ENCODE assay signal across 8 cellular contexts in the genomic region with DNA sequence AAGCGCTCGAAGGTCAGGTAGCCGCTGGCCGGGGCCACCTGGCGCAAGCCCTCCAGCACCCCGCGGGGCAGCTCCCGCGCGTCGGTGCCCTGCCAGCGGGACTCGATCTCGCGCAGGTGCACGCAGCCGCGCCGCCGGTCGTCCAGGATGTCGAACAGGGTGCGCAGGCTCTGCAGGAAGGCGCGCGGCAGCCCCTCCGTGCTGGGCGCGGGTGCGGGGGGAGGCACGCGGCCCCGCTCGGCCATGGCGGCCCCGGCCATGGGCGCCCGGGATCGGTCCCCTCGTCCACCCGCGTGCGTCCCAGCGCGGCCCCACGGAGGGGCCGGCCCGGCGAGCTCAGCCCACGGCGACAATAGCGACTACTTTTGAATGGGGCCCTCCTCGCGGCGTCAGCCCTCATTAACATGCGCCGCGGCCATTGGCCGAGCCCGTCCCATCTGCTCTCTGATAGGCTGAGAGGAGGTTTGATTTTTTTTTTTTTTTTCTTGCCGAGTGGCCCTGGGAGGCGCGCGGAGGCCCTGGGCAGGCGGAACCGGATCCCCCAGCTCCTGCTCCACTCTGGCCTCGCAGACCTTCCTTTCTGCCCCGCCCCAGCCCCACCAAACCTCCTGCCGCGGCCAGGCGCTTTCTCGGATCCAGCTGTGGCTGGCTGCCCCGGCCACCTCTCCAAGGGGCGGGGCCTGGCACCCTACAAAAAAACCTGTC. TPM values are rescaled to one million over a fixed set of nuclear protein-coding genes. Genes with fewer than 3 reads are reported as not detected.
DNase-seq lines count a peak whose midpoint lies in the region; ATAC-seq and TF ChIP-seq lines count a peak whose summit lies in the region.

A gene with protein sequence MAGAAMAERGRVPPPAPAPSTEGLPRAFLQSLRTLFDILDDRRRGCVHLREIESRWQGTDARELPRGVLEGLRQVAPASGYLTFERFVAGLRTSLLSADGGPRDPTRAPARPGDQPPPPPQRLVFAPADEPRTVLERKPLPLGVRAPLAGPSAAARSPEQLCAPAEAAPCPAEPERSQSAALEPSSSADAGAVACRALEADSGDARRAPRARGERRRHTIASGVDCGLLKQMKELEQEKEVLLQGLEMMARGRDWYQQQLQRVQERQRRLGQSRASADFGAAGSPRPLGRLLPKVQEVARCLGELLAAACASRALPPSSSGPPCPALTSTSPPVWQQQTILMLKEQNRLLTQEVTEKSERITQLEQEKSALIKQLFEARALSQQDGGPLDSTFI (minus strand): TSS at position 357 of the 705 bp plus-strand sequence. CDS start 97 bp downstream, at position 260.

- intact Hi-C loops in OCI-LY7 (cut with micrococcal nuclease; ENCODE audit: unreplicated experiment), result loop anchor here (1.0 kb wide), 1 partner anchor 16 kb away; a partner anchor contains a TSS

- DNase-seq in COR-L47 (lab: John Stamatoyannopoulos, UW) (peak; percentile 93), OCI-LY7 (ENCODE audit: low spot score) (peak; percentile 95), epidermal melanocyte (ENCODE audit: insufficient read length, low spot score) (peak; percentile 89)
- DNase-seq in activated CD8-positive, alpha-beta memory T cell treated with anti-CD3 and anti-CD28 coated beads, Interleukin-2, amount 50 U/mL, for 4 hours, result peak; percentile 78
- DNase-seq in stimulated activated CD8-positive, alpha-beta memory T cell treated with anti-CD3 and anti-CD28 coated beads, Interleukin-4, amount 100 ng/mL, for 24 hours (ENCODE audit: low read depth), result peak; percentile 74

- BruUV-seq in OCI-LY7 (replicated peaks; lab: Mats Ljungman, UMichigan), result TSS peak; percentile 79

- ATAC-seq in GM21447 (IDR thresholded peaks at IDR 0.05; ENCODE audit: unreplicated experiment), result peak; percentile 76

- peak within 1 kb of the TSS; percentile 77 to 96 (median 93) for H3K27ac Mint-ChIP-seq in IgD-negative memory B cell

- H3K4me3 Mint-ChIP-seq in IgD-negative memory B cell, result peak within 1 kb of the TSS; percentile 76 to 92 (median 85)

- no peaks in the 10 kb centered on the region for H3K9me2 ChIP-seq in OCI-LY7 (ENCODE audit: insufficient read depth, low read length)

- H3K4me3 ChIP-seq in OCI-LY7 (ENCODE audit: low read depth, low read length, poor library complexity, severe bottlenecking) (peak within 1 kb of the TSS; percentile 75), mononuclear cell (ENCODE audit: low read length) (peak within 1 kb of the TSS; percentile 36)

- H3K4me2 ChIP-seq in OCI-LY7 (ENCODE audit: low read length), result peak within 1 kb of the TSS; percentile 86

- CTCF ChIA-PET in OCI-LY7 (lab: Charles Lee; ENCODE audit: unreplicated experiment), result interaction anchor here (0.7 kb wide), 1 partner anchor 59 kb away, joined by 3 read pairs; no protein-coding TSS in a partner anchor

- no peaks in the 10 kb centered on the region for H3K9me3 Mint-ChIP-seq in IgD-negative memory B cell

- POLR2A ChIA-PET in OCI-LY7 (lab: Charles Lee), result interaction anchor here (0.5 to 3.1 kb wide), 12 partner anchors 14 to 251 kb away, joined by 3 to 13 read pairs (median 4); a partner anchor contains a TSS

- 0 out of 2 replicates have a peak, but pooled peaks cover 2% of the 10 kb centered on the region for H3K36me3 ChIP-seq in OCI-LY7 (ENCODE audit: insufficient read depth, low read length)

- no peak for TF ChIP-seq CTCF in OCI-LY7 (conservative IDR thresholded peaks at IDR 0.05; ENCODE audit: low read length)

- no peaks in the 10 kb centered on the region for H3K27me3 Mint-ChIP-seq in IgD-negative memory B cell

- peaks cover 14% of the 10 kb centered on the region; the same call in 1 of the 2 replicates for H3K79me2 ChIP-seq in OCI-LY7 (ENCODE audit: insufficient read depth, low read depth, low read length)

- no peaks in the 10 kb centered on the region for H3K9me3 ChIP-seq in OCI-LY7 (ENCODE audit: low read length)
- no peaks in the 10 kb centered on the region for H3K9me3 ChIP-seq in mononuclear cell (ENCODE audit: low read depth, low read length)

- H3K4me1 Mint-ChIP-seq in IgD-negative memory B cell, result peaks cover 16 to 17% (median 17%) of the 10 kb centered on the region in 3 donors

- H3K27me3 ChIP-seq in mononuclear cell (ENCODE audit: insufficient read depth, low read length), result no peaks in the 10 kb centered on the region

- peak within 1 kb of the TSS; percentile 57 for H3K27ac ChIP-seq in OCI-LY7 (ENCODE audit: low read depth, low read length, poor library complexity, severe bottlenecking)

- H4K20me1 ChIP-seq in OCI-LY7 (ENCODE audit: insufficient read depth, low read length), result no peaks in the 10 kb centered on the region

- peak within 1 kb of the TSS; percentile 63; the same call in 1 of the 2 replicates for H2AFZ ChIP-seq in OCI-LY7 (ENCODE audit: low read length)

- peaks cover 29% of the 10 kb centered on the region for H3K4me1 ChIP-seq in OCI-LY7 (ENCODE audit: insufficient read depth, low read length, poor library complexity, severe bottlenecking)
- H3K4me1 ChIP-seq in mononuclear cell (ENCODE audit: insufficient read depth, low read length), result peaks cover 79% of the 10 kb centered on the region

- H3K36me3 Mint-ChIP-seq in IgD-negative memory B cell, result no peaks in the 10 kb centered on the region

RNA-seq across cellular contexts. Expression of the gene that starts here (rescaled TPM):
- 0.38 TPM for polyA plus RNA-seq in IgD-negative memory B cell
- 65.9 and 74.0 TPM in 2 replicates for total RNA-seq in OCI-LY7 (2014; rRNA removed; shearing (Covaris generic))
- total RNA-seq in OCI-LY7 (2022) (51.4 and 57.2 TPM in 2 replicates), mononuclear cell (3.3 TPM)

Comparison
In these comparisons a context has a peak if more than half of its experiments do, and no peak if none do; other contexts are left out.
1. Peak in every context shown above with its lines: DNase-seq, ATAC-seq, H3K4me3 ChIP-seq and H3K27ac ChIP-seq.
2. RNA of the gene that starts here (total RNA-seq): 51.4 to 74.0 TPM in OCI-LY7; 3.3 TPM in mononuclear cell (single experiment); every median in the first group is over 10 times any median in the second.